ENCODE assay signal across 1 cellular context in genomic region chr15:70181626-70182255, GRCh38.
TF ChIP-seq lines count a peak whose summit lies in the region.

No MANE protein-coding gene starts in this region.

TF ChIP-seq in HEK293, 187 proteins besides CTCF, POLR2A, EP300 and RAD21 (continued from another document):
- TF ChIP-seq PRDM2 (tag by site-specific recombination; IDR thresholded peaks at IDR 0.05; ENCODE audit: borderline replicate concordance), result no peak
- TF ChIP-seq, protein P1, sequence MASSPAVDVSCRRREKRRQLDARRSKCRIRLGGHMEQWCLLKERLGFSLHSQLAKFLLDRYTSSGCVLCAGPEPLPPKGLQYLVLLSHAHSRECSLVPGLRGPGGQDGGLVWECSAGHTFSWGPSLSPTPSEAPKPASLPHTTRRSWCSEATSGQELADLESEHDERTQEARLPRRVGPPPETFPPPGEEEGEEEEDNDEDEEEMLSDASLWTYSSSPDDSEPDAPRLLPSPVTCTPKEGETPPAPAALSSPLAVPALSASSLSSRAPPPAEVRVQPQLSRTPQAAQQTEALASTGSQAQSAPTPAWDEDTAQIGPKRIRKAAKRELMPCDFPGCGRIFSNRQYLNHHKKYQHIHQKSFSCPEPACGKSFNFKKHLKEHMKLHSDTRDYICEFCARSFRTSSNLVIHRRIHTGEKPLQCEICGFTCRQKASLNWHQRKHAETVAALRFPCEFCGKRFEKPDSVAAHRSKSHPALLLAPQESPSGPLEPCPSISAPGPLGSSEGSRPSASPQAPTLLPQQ (tag by site-specific recombination; IDR thresholded peaks at IDR 0.05), result no peak
- no peak for TF ChIP-seq ZFP41 (tag by site-specific recombination; IDR thresholded peaks at IDR 0.05; ENCODE audit: borderline replicate concordance)
- TF ChIP-seq ZNF140 (tag by site-specific recombination; IDR thresholded peaks at IDR 0.05), result no peak
- TF ChIP-seq, protein P2, sequence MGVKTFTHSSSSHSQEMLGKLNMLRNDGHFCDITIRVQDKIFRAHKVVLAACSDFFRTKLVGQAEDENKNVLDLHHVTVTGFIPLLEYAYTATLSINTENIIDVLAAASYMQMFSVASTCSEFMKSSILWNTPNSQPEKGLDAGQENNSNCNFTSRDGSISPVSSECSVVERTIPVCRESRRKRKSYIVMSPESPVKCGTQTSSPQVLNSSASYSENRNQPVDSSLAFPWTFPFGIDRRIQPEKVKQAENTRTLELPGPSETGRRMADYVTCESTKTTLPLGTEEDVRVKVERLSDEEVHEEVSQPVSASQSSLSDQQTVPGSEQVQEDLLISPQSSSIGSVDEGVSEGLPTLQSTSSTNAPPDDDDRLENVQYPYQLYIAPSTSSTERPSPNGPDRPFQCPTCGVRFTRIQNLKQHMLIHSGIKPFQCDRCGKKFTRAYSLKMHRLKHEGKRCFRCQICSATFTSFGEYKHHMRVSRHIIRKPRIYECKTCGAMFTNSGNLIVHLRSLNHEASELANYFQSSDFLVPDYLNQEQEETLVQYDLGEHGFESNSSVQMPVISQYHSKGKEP (tag by site-specific recombination; IDR thresholded peaks at IDR 0.05), result no peak
- TF ChIP-seq KLF8 (tag by site-specific recombination; IDR thresholded peaks at IDR 0.05), result no peak
- 0 out of 2 replicates have a peak, but pooled peaks have one; percentile 39 for TF ChIP-seq SCRT2 (tag by site-specific recombination; IDR thresholded peaks at IDR 0.05)
- TF ChIP-seq ZNF426 (tag by site-specific recombination; IDR thresholded peaks at IDR 0.05), result no peak
- no peak for TF ChIP-seq BCL11A (tag by site-specific recombination; IDR thresholded peaks at IDR 0.05; ENCODE audit: low read depth)
- TF ChIP-seq, protein P3, sequence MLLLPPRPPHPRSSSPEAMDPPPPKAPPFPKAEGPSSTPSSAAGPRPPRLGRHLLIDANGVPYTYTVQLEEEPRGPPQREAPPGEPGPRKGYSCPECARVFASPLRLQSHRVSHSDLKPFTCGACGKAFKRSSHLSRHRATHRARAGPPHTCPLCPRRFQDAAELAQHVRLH (tag by site-specific recombination; IDR thresholded peaks at IDR 0.05), result peak; percentile 3; the same call in 1 of the 2 replicates
- no peak for TF ChIP-seq REST (tag by site-specific recombination; IDR thresholded peaks at IDR 0.05)
- no peak for TF ChIP-seq ZNF292 (tag by site-specific recombination; IDR thresholded peaks at IDR 0.05; ENCODE audit: borderline replicate concordance, low read depth)
- no peak for TF ChIP-seq GLI2 (tag by site-specific recombination; IDR thresholded peaks at IDR 0.05; ENCODE audit: borderline replicate concordance, low read depth)
- no peak for TF ChIP-seq ZNF362 (tag by site-specific recombination; IDR thresholded peaks at IDR 0.05)
- peak; percentile 20; the same call in 1 of the 2 replicates for TF ChIP-seq ZNF768 (tag by site-specific recombination; IDR thresholded peaks at IDR 0.05)
- no peak for TF ChIP-seq ZNF521 (tag by site-specific recombination; IDR thresholded peaks at IDR 0.05)
- 0 out of 2 replicates have a peak, but pooled peaks have one; percentile 24 for TF ChIP-seq ZNF341 (tag by site-specific recombination; IDR thresholded peaks at IDR 0.05; ENCODE audit: low read depth)
- no peak for TF ChIP-seq ZNF792 (tag by site-specific recombination; IDR thresholded peaks at IDR 0.05)
- TF ChIP-seq PRDM4 (tag by site-specific recombination; IDR thresholded peaks at IDR 0.05), result no peak
- no peak for TF ChIP-seq ZNF571 (tag by site-specific recombination; IDR thresholded peaks at IDR 0.05)
- TF ChIP-seq, protein P4, sequence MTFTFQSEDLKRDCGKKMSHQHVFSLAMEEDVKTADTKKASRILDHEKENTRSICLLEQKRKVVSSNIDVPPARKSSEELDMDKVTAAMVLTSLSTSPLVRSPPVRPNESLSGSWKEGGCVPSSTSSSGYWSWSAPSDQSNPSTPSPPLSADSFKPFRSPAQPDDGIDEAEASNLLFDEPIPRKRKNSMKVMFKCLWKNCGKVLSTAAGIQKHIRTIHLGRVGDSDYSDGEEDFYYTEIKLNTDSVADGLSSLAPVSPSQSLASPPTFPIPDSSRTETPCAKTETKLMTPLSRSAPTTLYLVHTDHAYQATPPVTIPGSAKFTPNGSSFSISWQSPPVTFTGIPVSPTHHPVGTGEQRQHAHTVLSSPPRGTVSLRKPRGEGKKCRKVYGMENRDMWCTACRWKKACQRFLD (tag by site-specific recombination; IDR thresholded peaks at IDR 0.05), result no peak
